In the genomic region with DNA sequence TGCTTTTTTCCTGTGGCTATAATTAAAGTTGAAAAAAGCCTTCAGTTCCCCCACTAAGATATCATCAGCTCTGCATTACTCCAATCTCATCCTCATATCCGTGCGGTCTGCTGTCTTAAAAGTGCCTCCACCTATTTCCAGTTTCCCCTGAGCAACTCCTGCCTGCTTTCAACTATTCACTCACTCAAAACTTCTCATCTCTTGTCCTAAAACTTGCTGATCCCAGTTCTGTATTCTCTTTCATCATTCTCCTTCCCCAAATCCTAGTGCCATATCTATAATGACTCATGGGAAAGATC, we compare ENCODE assay signal across 15 cellular contexts. TPM values are rescaled to one million over a fixed set of nuclear protein-coding genes. Genes with fewer than 3 reads are reported as not detected.
DNase-seq lines count a peak whose midpoint lies in the region; ATAC-seq and TF ChIP-seq lines count a peak whose summit lies in the region.
"Had no signal": no experiment of that assay in that cellular context is flagged by ENCODE, and none has a peak within 500 bp of the region (broad histone marks: within the 10 kb centered on the region; RNA-seq: fewer than 3 reads in every experiment).

No MANE protein-coding gene starts in this region.

- CTCF ChIA-PET in activated CD4-positive, alpha-beta T cell treated with anti-CD3 and anti-CD28 coated beads for 36 hours (lab: Charles Lee), result interaction anchor here (0.6 to 1.8 kb wide), 6 partner anchors 13 to 115 kb away, joined by 3 to 6 read pairs (median 3); a partner anchor contains a TSS
- CTCF ChIA-PET in PC-9 (lab: Charles Lee), result no interaction called here

- no peaks in the 10 kb centered on the region for H3K79me2 ChIP-seq in PC-9 (ENCODE audit: low read depth)

- H3K27ac ChIP-seq in PC-9 (peak overlapping the region; percentile 74), brain microvascular endothelial cell (peak overlapping the region; percentile 74), psoas muscle (peak overlapping the region; percentile 58)
- H3K27ac ChIP-seq: ascending aorta, esophagus muscularis mucosa had no signal

- no peaks in the 10 kb centered on the region for H3K27me3 ChIP-seq in PC-9 (ENCODE audit: insufficient read depth, low read depth)
- no peaks in the 10 kb centered on the region for H3K27me3 ChIP-seq in brain microvascular endothelial cell (replicated peaks)
- no peaks in the 10 kb centered on the region for H3K27me3 ChIP-seq in psoas muscle (ENCODE audit: insufficient read depth in 3 of 3, low read length in 2 of 3)
- H3K27me3 ChIP-seq: ascending aorta, esophagus muscularis mucosa had no signal

- 86 to 88% (median 88%) methylated on average over 2 of the region's 2 CpGs for WGBS in psoas muscle, 3 donors

- peaks cover 43% of the 10 kb centered on the region for H3K36me3 Mint-ChIP-seq in activated CD4-positive, alpha-beta T cell treated with anti-CD3 and anti-CD28 coated beads for 36 hours (ENCODE audit: low read depth)

- peaks cover 32% of the 10 kb centered on the region for H3K4me1 Mint-ChIP-seq in activated CD4-positive, alpha-beta T cell treated with anti-CD3 and anti-CD28 coated beads for 36 hours

- peak overlapping the region; percentile 82 for H3K27ac Mint-ChIP-seq in activated CD4-positive, alpha-beta T cell treated with anti-CD3 and anti-CD28 coated beads for 36 hours
- H3K27ac Mint-ChIP-seq: CD4-positive, alpha-beta T cell had no signal

- ATAC-seq in activated CD4-positive, alpha-beta T cell treated with anti-CD3 and anti-CD28 coated beads for 36 hours, result peak; percentile 8
- ATAC-seq in psoas muscle, result no peak
- no peak for ATAC-seq in HG02610 (IDR thresholded peaks at IDR 0.05; ENCODE audit: unreplicated experiment)
- no peak for ATAC-seq in HG02623 (IDR thresholded peaks at IDR 0.05; ENCODE audit: unreplicated experiment)
- no peak for ATAC-seq in HG03354 (IDR thresholded peaks at IDR 0.05; ENCODE audit: poor library complexity, severe bottlenecking, unreplicated experiment)

- no peak overlapping the region for H3K4me2 ChIP-seq in PC-9

- intact Hi-C loops in activated CD4-positive, alpha-beta T cell treated with anti-CD3 and anti-CD28 coated beads for 36 hours (cut with DNase I, micrococcal nuclease), result loop anchor here in 1 of 2 experiments (1.0 to 5.0 kb wide), 2 partner anchors 9 to 74 kb away; no protein-coding TSS in a partner anchor
- intact Hi-C loops in PC-9 (cut with micrococcal nuclease; ENCODE audit: unreplicated experiment), result no loop called here
- intact Hi-C loops in psoas muscle (cut with DNase I), result no loop called here

- H3K4me3 Mint-ChIP-seq in activated CD4-positive, alpha-beta T cell treated with anti-CD3 and anti-CD28 coated beads for 36 hours, result no peak overlapping the region
- H3K4me3 Mint-ChIP-seq: CD4-positive, alpha-beta T cell had no signal

- H3K4me1 ChIP-seq in PC-9 (replicated peaks; ENCODE audit: insufficient read depth) (0 out of 2 replicates have a peak, but pooled peaks cover 4% of the 10 kb centered on the region), psoas muscle (peaks cover 27% of the 10 kb centered on the region)

- H3K9me2 ChIP-seq in PC-9 (ENCODE audit: insufficient read depth), result no peaks in the 10 kb centered on the region

- no peak for DNase-seq in activated CD4-positive, alpha-beta T cell treated with anti-CD3 and anti-CD28 coated beads for 36 hours
- no peak for DNase-seq in activated CD4-positive, alpha-beta T cell treated with anti-CD3 and anti-CD28 coated beads, Interleukin-2, amount 50 U/mL, for 1 hour
- no peak for DNase-seq in PC-9
- DNase-seq in brain microvascular endothelial cell, result no peak
- no peak for DNase-seq in psoas muscle
- DNase-seq: CD4-positive, alpha-beta T cell; left cardiac atrium; NCI-H1436 treated with DMSO at 0.1 percent for 48 hours; NCI-H345; SIG-M5 had no signal

- no peaks in the 10 kb centered on the region for H3F3A ChIP-seq in PC-9 (ENCODE audit: insufficient read depth, low read depth)

- H3K4me3 ChIP-seq in PC-9 (no peak overlapping the region), brain microvascular endothelial cell (ENCODE audit: low read depth, low read length) (no peak overlapping the region), psoas muscle (no peak overlapping the region)
- H3K4me3 ChIP-seq: ascending aorta, esophagus muscularis mucosa had no signal

- no peaks in the 10 kb centered on the region for H3K36me3 ChIP-seq in PC-9 (ENCODE audit: low read depth)
- no peaks in the 10 kb centered on the region for H3K36me3 ChIP-seq in brain microvascular endothelial cell (replicated peaks)
- H3K36me3 ChIP-seq in psoas muscle (ENCODE audit: insufficient read depth in 1 of 2, low read depth in 1 of 2), result peaks cover 2 to 6% of the 10 kb centered on the region in 2 donors

- in situ Hi-C loops in brain microvascular endothelial cell (cut with HindIII; ENCODE audit: low pct_ligation_motif_present, low sequenced_read_pairs), result no loop called here

- H3K9me3 ChIP-seq in PC-9 (ENCODE audit: insufficient read depth, low read depth), result no peaks in the 10 kb centered on the region
- H3K9me3 ChIP-seq in psoas muscle, result no peaks in the 10 kb centered on the region
- H3K9me3 ChIP-seq: ascending aorta, esophagus muscularis mucosa had no signal

- TF ChIP-seq CTCF in PC-9 (conservative IDR thresholded peaks at IDR 0.05) (no peak), brain microvascular endothelial cell (IDR thresholded peaks at IDR 0.05; ENCODE audit: low read depth, low read length, missing control alignments) (no peak), psoas muscle (IDR thresholded peaks at IDR 0.05) (no peak)

- no peak overlapping the region for H2AFZ ChIP-seq in PC-9

- no peaks in the 10 kb centered on the region for H3K27me3 Mint-ChIP-seq in activated CD4-positive, alpha-beta T cell treated with anti-CD3 and anti-CD28 coated beads for 36 hours
- H3K27me3 Mint-ChIP-seq: CD4-positive, alpha-beta T cell had no signal

- H3K9me3 Mint-ChIP-seq in activated CD4-positive, alpha-beta T cell treated with anti-CD3 and anti-CD28 coated beads for 36 hours (ENCODE audit: low read depth), result no peaks in the 10 kb centered on the region
- H3K9me3 Mint-ChIP-seq: CD4-positive, alpha-beta T cell had no signal

- H4K20me1 ChIP-seq in PC-9 (ENCODE audit: insufficient read depth), result no peaks in the 10 kb centered on the region

- BruUV-seq in PC-9 (replicated peaks; lab: Mats Ljungman, UMichigan), result no TSS peak

- POLR2A ChIA-PET in activated CD4-positive, alpha-beta T cell treated with anti-CD3 and anti-CD28 coated beads for 36 hours (lab: Charles Lee), result interaction anchor here (0.8 to 1.6 kb wide), 3 partner anchors 9 to 43 kb away, joined by 3 to 10 read pairs (median 4); a partner anchor contains a TSS
- POLR2A ChIA-PET in PC-9 (lab: Charles Lee; ENCODE audit: unreplicated experiment), result no interaction called here

RNA-seq across cellular contexts. Expression of a gene that starts 20.0 kb away (rescaled TPM):
- total RNA-seq in activated CD4-positive, alpha-beta T cell treated with anti-CD3 and anti-CD28 coated beads for 36 hours, result 10 to 100 TPM; 17.1 to 23.0 TPM
- 8.6 and 8.9 TPM in 2 replicates for total RNA-seq in PC-9 (2021)
- 10 to 100 TPM; 23.6 to 28.0 (median 25.4) TPM for total RNA-seq in psoas muscle
- polyA plus RNA-seq in psoas muscle, result 10 to 100 TPM in 2 of 3 donors, 1 to 10 TPM in 1; 9.5 to 24.1 (median 14.9) TPM
